ENCODE assay signal across 1 cellular context in genomic region chr18:2901405-2901989, GRCh38.
TF ChIP-seq lines count a peak whose summit lies in the region.

No MANE protein-coding gene starts in this region.

TF ChIP-seq in K562, 482 proteins besides CTCF, POLR2A, EP300 and RAD21 (continued from another document):
- TF ChIP-seq USF1 (CRISPR knock-in tag; IDR thresholded peaks at IDR 0.05), result 0 out of 2 replicates have a peak, but pooled peaks have one; percentile 20
- TF ChIP-seq E2F6 (IDR thresholded peaks at IDR 0.05; ENCODE audit: borderline replicate concordance in 1 of 2, extremely low read depth in 1 of 2, insufficient read depth in 1 of 2, insufficient read length in 1 of 2, low read depth in 1 of 2, low read length in 1 of 2, poor library complexity in 1 of 2, severe bottlenecking in 1 of 2), result no peak
